Comparison of ENCODE assay signal across 23 cellular contexts in the genomic region with DNA sequence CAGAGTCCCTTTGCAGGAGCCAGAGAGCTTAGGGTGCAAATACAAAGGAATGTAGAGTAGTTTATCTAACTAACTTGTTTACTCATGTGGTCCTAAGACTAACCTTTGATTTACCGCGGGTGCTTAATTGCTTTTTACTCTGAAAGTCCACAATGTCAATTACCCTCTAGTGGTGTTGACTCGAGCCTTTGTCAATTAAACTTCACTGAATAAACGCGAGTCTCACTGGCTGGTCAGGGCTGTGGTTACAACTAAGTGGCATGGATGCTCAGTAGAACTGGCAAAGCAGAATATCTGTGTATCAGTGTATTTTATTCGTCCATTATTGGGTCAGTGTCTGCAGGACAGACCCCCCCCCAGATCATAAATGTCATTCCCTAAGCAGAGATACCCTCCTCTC.
"Had no signal": no experiment of that assay in that cellular context is flagged by ENCODE, and none has a peak within 500 bp of the region (broad histone marks: within the 10 kb centered on the region; RNA-seq: fewer than 3 reads in every experiment).

No MANE protein-coding gene starts in this region.

- H3K27ac ChIP-seq: colonic mucosa, coronary artery, dorsolateral prefrontal cortex, epithelial cell of prostate, esophagus squamous epithelium, foreskin keratinocyte, gastrocnemius medialis, gastroesophageal sphincter, heart left ventricle, heart right ventricle had no signal

- DNase-seq: colonic mucosa; cortex of kidney; dermis blood vessel endothelial cell; dorsolateral prefrontal cortex; effector CD4-positive, alpha-beta T cell; effector CD8-positive, alpha-beta T cell; effector memory CD4-positive, alpha-beta T cell; effector memory CD8-positive, alpha-beta T cell; endodermal cell; erythroblast; esophagus squamous epithelium; foreskin fibroblast; foreskin keratinocyte; foreskin melanocyte; gastrocnemius medialis; glutamatergic neuron; head of caudate nucleus; heart left ventricle; heart right ventricle had no signal

- H3K9me3 ChIP-seq: colonic mucosa, esophagus squamous epithelium, gastrocnemius medialis had no signal

- H3K27me3 ChIP-seq: colonic mucosa, dorsolateral prefrontal cortex, esophagus squamous epithelium, foreskin keratinocyte, gastrocnemius medialis, gastroesophageal sphincter, heart left ventricle, heart right ventricle had no signal

- H3K36me3 ChIP-seq: colonic mucosa, esophagus squamous epithelium, gastrocnemius medialis, gastroesophageal sphincter, heart left ventricle, heart right ventricle had no signal

- H3K4me3 ChIP-seq: colonic mucosa, coronary artery, dorsolateral prefrontal cortex, esophagus squamous epithelium, gastrocnemius medialis, gastroesophageal sphincter, heart left ventricle, heart right ventricle had no signal

- ATAC-seq: effector memory CD8-positive, alpha-beta T cell; esophagus mucosa; foreskin keratinocyte; gastrocnemius medialis; gastroesophageal sphincter; heart left ventricle; heart right ventricle had no signal

- H3K4me1 ChIP-seq: colonic mucosa, esophagus squamous epithelium, foreskin keratinocyte, gastrocnemius medialis, gastroesophageal sphincter, heart left ventricle, heart right ventricle had no signal
